ENCODE assay signal across 8 cellular contexts in genomic region chr17:49315974-49316570, GRCh38. TPM values are rescaled to one million over a fixed set of nuclear protein-coding genes. Genes with fewer than 3 reads are reported as not detected.
DNase-seq lines count a peak whose midpoint lies in the region; ATAC-seq and TF ChIP-seq lines count a peak whose summit lies in the region.

No MANE protein-coding gene starts in this region.

- CTCF ChIA-PET in HEK293 (lab: Yijun Ruan, JAX) = interaction anchor here (0.5 to 7.3 kb wide), 26 partner anchors 10 to 1531 kb away, joined by 3 to 122 read pairs (median 6); partner anchors contain the start of genes PHB1 and ZNF652

- H4K20me1 ChIP-seq in BLaER1 = no peaks in the 10 kb centered on the region

- H3K4me1 Mint-ChIP-seq in activated T-helper 17 cell treated with anti-CD3 and anti-CD28 coated beads, Interleukin-2, amount 50 U/mL, for 72 hours = peaks cover 21% of the 10 kb centered on the region

- peak; percentile 15 for ATAC-seq in activated T-helper 17 cell treated with anti-CD3 and anti-CD28 coated beads, Interleukin-2, amount 50 U/mL, for 72 hours (replicated peaks)
- ATAC-seq in left lobe of liver (peak; percentile 43), HG03342 (IDR thresholded peaks at IDR 0.05; ENCODE audit: unreplicated experiment) (no peak), HG02798 (IDR thresholded peaks at IDR 0.05; ENCODE audit: poor library complexity, unreplicated experiment) (no peak)

- H3K9me3 ChIP-seq in BLaER1 (no peaks in the 10 kb centered on the region), HEK293 (ENCODE audit: control insufficient read depth, insufficient read depth, low read depth, low read length) (no peaks in the 10 kb centered on the region)

- no peak for TF ChIP-seq CTCF in HEK293 (tag by site-specific recombination; IDR thresholded peaks at IDR 0.05)

- peak overlapping the region; percentile 51 for H3K4me3 Mint-ChIP-seq in activated T-helper 17 cell treated with anti-CD3 and anti-CD28 coated beads, Interleukin-2, amount 50 U/mL, for 72 hours

- peak overlapping the region; percentile 64 for H3K4me2 ChIP-seq in BLaER1

- H3K36me3 ChIP-seq in BLaER1 (peaks cover 16% of the 10 kb centered on the region), HEK293 (ENCODE audit: control insufficient read depth in 2 of 2, insufficient read depth in 1 of 2, low read length in 2 of 2) (peaks cover 12 to 29% of the 10 kb centered on the region in 2 experiments; a peak in 2 of 3 replicates)

- H3K27ac Mint-ChIP-seq in activated T-helper 17 cell treated with anti-CD3 and anti-CD28 coated beads, Interleukin-2, amount 50 U/mL, for 72 hours = peak overlapping the region; percentile 51

- no peaks in the 10 kb centered on the region for H3K27me3 Mint-ChIP-seq in activated T-helper 17 cell treated with anti-CD3 and anti-CD28 coated beads, Interleukin-2, amount 50 U/mL, for 72 hours

- DNase-seq in left lobe of liver (ENCODE audit: low spot score) (no peak), NCI-H2171 treated with DMSO at 0.1 percent for 48 hours (lab: John Stamatoyannopoulos, UW) (no peak), SW480 (ENCODE audit: low spot score) (no peak)

- no peak overlapping the region for H3K9ac ChIP-seq in BLaER1

- no peak overlapping the region for H3K27ac ChIP-seq in BLaER1
- no peak overlapping the region for H3K27ac ChIP-seq in HEK293 (ENCODE audit: extremely low read depth, low read depth, low read length)

- H3K9me3 Mint-ChIP-seq in activated T-helper 17 cell treated with anti-CD3 and anti-CD28 coated beads, Interleukin-2, amount 50 U/mL, for 72 hours = no peaks in the 10 kb centered on the region

- H3K27me3 ChIP-seq in BLaER1 = no peaks in the 10 kb centered on the region

- H3K4me3 ChIP-seq in BLaER1 (no peak overlapping the region), HEK293 (ENCODE audit: low read depth, low read length) (no peak overlapping the region)

- POLR2A ChIA-PET in HEK293 (lab: Yijun Ruan, JAX) = interaction anchor here (0.8 kb wide), 1 partner anchor 52 kb away, joined by 3 read pairs; no protein-coding TSS in a partner anchor

- no peaks in the 10 kb centered on the region for H3K36me3 Mint-ChIP-seq in activated T-helper 17 cell treated with anti-CD3 and anti-CD28 coated beads, Interleukin-2, amount 50 U/mL, for 72 hours (ENCODE audit: low read depth)

- H3K4me1 ChIP-seq in BLaER1 (peaks cover 26% of the 10 kb centered on the region), HEK293 (ENCODE audit: control insufficient read depth, insufficient read depth, low read length) (peaks cover 4% of the 10 kb centered on the region; the same call in 1 of the 2 replicates)

TF ChIP-seq in HEK293, 187 proteins besides CTCF, POLR2A, EP300 and RAD21:
- TF ChIP-seq ZBTB17 (tag by site-specific recombination; IDR thresholded peaks at IDR 0.05) = peak; percentile 41; the same call in 1 of the 2 replicates
- TF ChIP-seq ZNF596 (tag by site-specific recombination; IDR thresholded peaks at IDR 0.05) = no peak
- no peak for TF ChIP-seq ZBTB21 (tag by site-specific recombination; IDR thresholded peaks at IDR 0.05)

RNA-seq across cellular contexts. Expression of gene ZNF652, which starts 46.0 kb away (rescaled TPM):
- 10 to 100 TPM; 10.7 to 13.1 TPM for total RNA-seq in activated T-helper 17 cell treated with anti-CD3 and anti-CD28 coated beads, Interleukin-2, amount 50 U/mL, for 72 hours
- 38.6 TPM for total RNA-seq in left lobe of liver

Comparison
In these comparisons a context has a peak if more than half of its experiments do, and no peak if none do; other contexts are left out.
1. ATAC-seq: peak in activated T-helper 17 cell treated with anti-CD3 and anti-CD28 coated beads, Interleukin-2, amount 50 U/mL, for 72 hours (single experiment) and left lobe of liver (single experiment); none in HG03342 (single experiment) and HG02798 (single experiment).